In the genomic region with DNA sequence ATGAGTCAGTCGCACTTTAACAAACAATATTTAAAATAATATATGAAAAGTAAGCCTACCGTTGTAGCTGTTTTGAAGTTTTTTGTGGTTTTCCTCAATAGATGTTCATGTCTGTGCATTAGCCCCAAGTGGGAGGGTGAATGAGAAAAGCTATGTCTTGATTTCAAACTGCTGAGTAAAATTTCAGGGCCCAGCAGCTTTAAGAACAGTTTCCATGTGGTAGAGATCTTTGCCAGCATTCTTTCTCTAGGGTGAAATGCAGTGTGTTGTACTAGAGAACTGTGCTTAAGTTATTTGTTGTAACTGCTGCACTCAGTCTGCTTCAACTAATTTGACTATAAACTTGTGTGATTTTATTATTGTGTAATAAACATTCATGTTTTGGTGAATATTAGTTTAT, we compare ENCODE assay signal across 20 cellular contexts. TPM values are rescaled to one million over a fixed set of nuclear protein-coding genes. Genes with fewer than 3 reads are reported as not detected.
DNase-seq lines count a peak whose midpoint lies in the region; ATAC-seq and TF ChIP-seq lines count a peak whose summit lies in the region.
"Had no signal": no experiment of that assay in that cellular context is flagged by ENCODE, and none has a peak within 500 bp of the region (broad histone marks: within the 10 kb centered on the region; RNA-seq: fewer than 3 reads in every experiment).

Gene OGN, minus strand, starts transcription at position 142 of the 400 bp plus-strand sequence. CDS start 1,171 bp downstream, outside the sequence.

- H3K27me3 ChIP-seq in adipocyte (replicated peaks; ENCODE audit: control insufficient read depth, insufficient read depth, low read length) (no peaks in the 10 kb centered on the region), heart left ventricle (no peaks in the 10 kb centered on the region), psoas muscle (ENCODE audit: insufficient read depth in 3 of 3, low read length in 2 of 3) (no peaks in the 10 kb centered on the region)

- intact Hi-C loops in heart left ventricle (cut with DNase I) (no loop called here), psoas muscle (cut with DNase I) (no loop called here), lower leg skin (cut with DNase I; ENCODE audit: low total_unique reads) (no loop called here)

- peak within 1 kb of the TSS; percentile 68 for H3K9ac ChIP-seq in adipocyte (ENCODE audit: low read length)

- H3K36me3 ChIP-seq in adipocyte (ENCODE audit: control insufficient read depth, insufficient read depth, low read length, severe bottlenecking): no peaks in the 10 kb centered on the region
- peaks cover 0 to 4% (median 0%) of the 10 kb centered on the region in 9 donors for H3K36me3 ChIP-seq in heart left ventricle
- H3K36me3 ChIP-seq in psoas muscle (ENCODE audit: insufficient read depth in 1 of 2, low read depth in 1 of 2): no peaks in the 10 kb centered on the region

- H3K9me3 ChIP-seq in adipocyte (ENCODE audit: control insufficient read depth, low read length): no peaks in the 10 kb centered on the region
- no peaks in the 10 kb centered on the region for H3K9me3 ChIP-seq in heart left ventricle
- no peaks in the 10 kb centered on the region for H3K9me3 ChIP-seq in psoas muscle

- ATAC-seq in heart left ventricle (no peak), psoas muscle (no peak), HG02759 (IDR thresholded peaks at IDR 0.05; ENCODE audit: unreplicated experiment) (no peak), HG03095 (IDR thresholded peaks at IDR 0.05; ENCODE audit: unreplicated experiment) (no peak), HG02840 (IDR thresholded peaks at IDR 0.05; ENCODE audit: low FRiP score, unreplicated experiment) (no peak)
- ATAC-seq: activated CD4-positive, alpha-beta T cell treated with anti-CD3 and anti-CD28 coated beads for 36 hours; GM23338; naive thymus-derived CD4-positive, alpha-beta T cell; T-cell had no signal

- peak within 1 kb of the TSS; percentile 69 for H3K4me3 ChIP-seq in adipocyte (ENCODE audit: low read length)
- H3K4me3 ChIP-seq in heart left ventricle: peak within 1 kb of the TSS in 9 of 12 donors; percentile 18 to 51 (median 35)
- H3K4me3 ChIP-seq in psoas muscle: peak within 1 kb of the TSS; percentile 41
- no peak within 1 kb of the TSS for H3K4me3 ChIP-seq in lower leg skin (ENCODE audit: low read depth, poor library complexity, severe bottlenecking)
- H3K4me3 ChIP-seq: GM23338 had no signal

- H3K27ac ChIP-seq in heart left ventricle (peak within 1 kb of the TSS in 10 of 12 donors; percentile 9 to 80 (median 35)), psoas muscle (no peak within 1 kb of the TSS)

- 60 to 80% (median 75%) methylated on average over 2 of the region's 2 CpGs for WGBS in heart left ventricle, 4 donors
- WGBS in psoas muscle, 3 donors: 60 to 68% (median 62%) methylated on average over 2 of the region's 2 CpGs
- 53 to 55% methylated on average over 2 of the region's 2 CpGs for WGBS in lower leg skin, 2 donors

- H3K4me1 ChIP-seq in adipocyte (ENCODE audit: control insufficient read depth, insufficient read depth, low read length) (peaks cover 31% of the 10 kb centered on the region), heart left ventricle (peaks cover 0 to 18% (median 0%) of the 10 kb centered on the region in 12 donors), psoas muscle (no peaks in the 10 kb centered on the region)

- DNase-seq in AG08395 (ENCODE audit: low spot score) (peak; percentile 19), adipocyte (ENCODE audit: low read depth) (peak; percentile 79), heart left ventricle (no peak), psoas muscle (no peak), lower leg skin (ENCODE audit: low spot score in 2 of 2) (no peak)
- DNase-seq: activated CD4-positive, alpha-beta T cell treated with anti-CD3 and anti-CD28 coated beads for 36 hours; AML-193; naive thymus-derived CD4-positive, alpha-beta T cell; NCI-H1092; NCI-H2227 treated with DMSO at 0.1 percent for 48 hours; OCI-M1; stimulated activated CD4-positive, alpha-beta T cell treated with anti-CD3 and anti-CD28 coated beads, Interleukin-12 subunit alpha, Interleukin-12 subunit beta, amount 100 ng/mL, for 4 hours; T-cell had no signal

- TF ChIP-seq CTCF in heart left ventricle (IDR thresholded peaks at IDR 0.05) (no peak), psoas muscle (IDR thresholded peaks at IDR 0.05) (no peak), lower leg skin (IDR thresholded peaks at IDR 0.05) (no peak)

- TF ChIP-seq POLR2A in heart left ventricle (IDR thresholded peaks at IDR 0.05): no peak
- TF ChIP-seq POLR2A in lower leg skin (IDR thresholded peaks at IDR 0.05): no peak

RNA-seq across cellular contexts. Expression of gene OGN, which starts in this region (rescaled TPM):
- total RNA-seq in heart left ventricle: 10 to 100 TPM in 5 of 9 donors, 1 to 10 TPM in 4; 2.8 to 65.4 (median 11.9) TPM
- polyA plus RNA-seq in heart left ventricle: 1 to 10 TPM; 2.1 to 3.5 TPM
- 1 to 10 TPM in 2 of 4 donors, under 1 TPM in 2; 0.64 to 7.4 (median 1.9) TPM for total RNA-seq in psoas muscle
- polyA plus RNA-seq in psoas muscle: 1 to 10 TPM in 1 of 3 donors, under 1 TPM in 2; 0.65 to 1.1 (median 0.76) TPM
- total RNA-seq in lower leg skin: 1 to 10 TPM in 2 of 4 donors, under 1 TPM in 2; 0.27 to 1.8 (median 0.88) TPM
- total RNA-seq: activated CD4-positive, alpha-beta T cell treated with anti-CD3 and anti-CD28 coated beads for 36 hours; bronchial epithelial cell; Daoy; GM23338; HT-29 had no signal

Comparison
In these comparisons a context has a peak if more than half of its experiments do, and no peak if none do; other contexts are left out.
1. DNase-seq: peak in AG08395 (single experiment) and adipocyte (single experiment); none in heart left ventricle (0 of 5), psoas muscle (0 of 2) and lower leg skin (0 of 2).